Comparison of ENCODE assay signal across 1 cellular context in the genomic region with DNA sequence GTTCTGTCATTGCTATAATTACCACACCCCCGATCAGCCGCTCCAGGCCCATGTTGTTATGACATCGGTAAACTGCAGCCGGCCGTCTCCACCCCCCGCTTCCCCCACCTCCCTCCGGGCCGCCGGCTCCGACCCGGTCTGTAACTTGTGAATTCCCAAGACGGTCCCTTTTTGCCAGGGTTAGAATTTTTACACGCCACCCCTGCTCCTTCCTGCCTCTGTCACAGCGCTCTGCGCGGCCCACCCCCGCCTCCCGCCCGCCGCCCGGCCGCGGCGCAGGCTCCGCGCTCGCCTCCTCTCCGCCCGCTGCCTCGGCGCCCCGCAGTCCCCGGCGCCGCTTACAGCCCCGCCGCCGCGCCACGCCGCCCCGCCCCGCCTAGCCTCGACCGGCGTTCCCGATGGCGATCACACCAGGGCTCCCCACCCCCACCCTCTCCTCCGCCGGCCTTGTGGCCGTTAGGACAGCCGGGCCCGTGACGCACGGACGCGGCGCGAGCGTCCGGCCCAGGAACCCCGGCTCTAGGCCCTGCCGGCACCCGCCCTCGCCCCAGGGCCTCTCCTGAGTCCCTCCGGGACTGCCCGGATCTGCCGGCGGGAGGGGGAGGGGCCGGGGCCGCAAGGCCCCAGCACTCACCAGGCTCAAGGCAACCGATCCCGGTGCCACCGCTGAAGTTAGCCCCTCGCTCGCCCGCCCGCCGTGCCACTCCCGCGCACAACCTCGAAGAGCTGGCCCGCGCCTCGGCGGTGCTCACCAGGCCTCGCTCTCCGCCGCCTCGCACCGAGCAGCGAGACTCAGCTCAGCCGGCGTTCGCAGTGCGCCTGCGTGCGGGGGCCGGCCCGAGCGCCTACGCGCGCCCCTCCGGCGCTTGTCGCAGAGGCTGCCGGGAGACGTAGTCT.
TF ChIP-seq lines count a peak whose summit lies in the region.

KPNA1 (minus strand) TSS at position 817 of the 897 bp plus-strand sequence. CDS start 18,374 bp downstream, outside the sequence.

TF ChIP-seq in HepG2, 621 proteins besides CTCF, POLR2A, EP300 and RAD21 (continued from another document):
- TF ChIP-seq HMGXB4 (CRISPR knock-in tag; IDR thresholded peaks at IDR 0.05; ENCODE audit: borderline replicate concordance in 1 of 2, low read depth in 1 of 2) = peak; percentile 73 to 95
- TF ChIP-seq TAF15 (IDR thresholded peaks at IDR 0.05; ENCODE audit: low read depth, low read length, poor library complexity, severe bottlenecking) = no peak
- peak; percentile 82; the same call in 1 of the 2 replicates for TF ChIP-seq SAFB2 (CRISPR knock-in tag; IDR thresholded peaks at IDR 0.05; ENCODE audit: borderline replicate concordance, low read depth)
- no peak for TF ChIP-seq USF2 (IDR thresholded peaks at IDR 0.05; ENCODE audit: low read depth, low read length)
- TF ChIP-seq USF2 (CRISPR knock-in tag; IDR thresholded peaks at IDR 0.05; ENCODE audit: borderline replicate concordance) = no peak
- TF ChIP-seq ZBTB7B (CRISPR knock-in tag; IDR thresholded peaks at IDR 0.05) = 0 out of 2 replicates have a peak, but pooled peaks have one; percentile 24
- TF ChIP-seq SSRP1 (CRISPR knock-in tag; IDR thresholded peaks at IDR 0.05) = no peak
- TF ChIP-seq POLR2AphosphoS5 (IDR thresholded peaks at IDR 0.05; ENCODE audit: low read depth, low read length) = peak; percentile 81
- peak; percentile 28; the same call in 1 of the 2 replicates for TF ChIP-seq ATF3 (CRISPR knock-in tag; IDR thresholded peaks at IDR 0.05)
- TF ChIP-seq, protein P1, sequence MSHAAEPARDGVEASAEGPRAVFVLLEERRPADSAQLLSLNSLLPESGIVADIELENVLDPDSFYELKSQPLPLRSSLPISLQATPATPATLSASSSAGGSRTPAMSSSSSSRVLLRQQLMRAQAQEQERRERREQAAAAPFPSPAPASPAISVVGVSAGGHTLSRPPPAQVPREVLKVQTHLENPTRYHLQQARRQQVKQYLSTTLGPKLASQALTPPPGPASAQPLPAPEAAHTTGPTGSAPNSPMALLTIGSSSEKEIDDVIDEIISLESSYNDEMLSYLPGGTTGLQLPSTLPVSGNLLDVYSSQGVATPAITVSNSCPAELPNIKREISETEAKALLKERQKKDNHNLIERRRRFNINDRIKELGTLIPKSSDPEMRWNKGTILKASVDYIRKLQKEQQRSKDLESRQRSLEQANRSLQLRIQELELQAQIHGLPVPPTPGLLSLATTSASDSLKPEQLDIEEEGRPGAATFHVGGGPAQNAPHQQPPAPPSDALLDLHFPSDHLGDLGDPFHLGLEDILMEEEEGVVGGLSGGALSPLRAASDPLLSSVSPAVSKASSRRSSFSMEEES (CRISPR knock-in tag; IDR thresholded peaks at IDR 0.05) = 0 out of 2 replicates have a peak, but pooled peaks have one; percentile 16
- no peak for TF ChIP-seq GZF1 (CRISPR knock-in tag; IDR thresholded peaks at IDR 0.05)
- TF ChIP-seq SNAI1 (CRISPR knock-in tag; IDR thresholded peaks at IDR 0.05; ENCODE audit: borderline replicate concordance) = no peak
- TF ChIP-seq ARNT2 (CRISPR knock-in tag; IDR thresholded peaks at IDR 0.05; ENCODE audit: low read depth) = peak; percentile 73; the same call in 1 of the 2 replicates
- no peak for TF ChIP-seq ZNF235 (CRISPR knock-in tag; IDR thresholded peaks at IDR 0.05; ENCODE audit: borderline replicate concordance)
- no peak for TF ChIP-seq ARID2 (CRISPR knock-in tag; IDR thresholded peaks at IDR 0.05; ENCODE audit: borderline replicate concordance)
- peak; percentile 71; the same call in 1 of the 2 replicates for TF ChIP-seq NAIF1 (CRISPR knock-in tag; IDR thresholded peaks at IDR 0.05; ENCODE audit: borderline replicate concordance)
- TF ChIP-seq, protein P2, sequence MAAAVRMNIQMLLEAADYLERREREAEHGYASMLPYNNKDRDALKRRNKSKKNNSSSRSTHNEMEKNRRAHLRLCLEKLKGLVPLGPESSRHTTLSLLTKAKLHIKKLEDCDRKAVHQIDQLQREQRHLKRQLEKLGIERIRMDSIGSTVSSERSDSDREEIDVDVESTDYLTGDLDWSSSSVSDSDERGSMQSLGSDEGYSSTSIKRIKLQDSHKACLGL (CRISPR knock-in tag; IDR thresholded peaks at IDR 0.05) = peak; percentile 68
- TF ChIP-seq THAP7 (CRISPR knock-in tag; IDR thresholded peaks at IDR 0.05) = peak; percentile 86; the same call in 1 of the 2 replicates
- TF ChIP-seq ZNF510 (CRISPR knock-in tag; IDR thresholded peaks at IDR 0.05; ENCODE audit: low read depth) = 0 out of 2 replicates have a peak, but pooled peaks have one; percentile 86
- no peak; the same call in 1 of the 2 replicates for TF ChIP-seq ZNF441 (CRISPR knock-in tag; IDR thresholded peaks at IDR 0.05; ENCODE audit: borderline replicate concordance)
- TF ChIP-seq ERF (CRISPR knock-in tag; IDR thresholded peaks at IDR 0.05) = peak; percentile 68
- no peak; the same call in 1 of the 2 replicates for TF ChIP-seq BCL3 (CRISPR knock-in tag; IDR thresholded peaks at IDR 0.05)
- TF ChIP-seq, protein P3, sequence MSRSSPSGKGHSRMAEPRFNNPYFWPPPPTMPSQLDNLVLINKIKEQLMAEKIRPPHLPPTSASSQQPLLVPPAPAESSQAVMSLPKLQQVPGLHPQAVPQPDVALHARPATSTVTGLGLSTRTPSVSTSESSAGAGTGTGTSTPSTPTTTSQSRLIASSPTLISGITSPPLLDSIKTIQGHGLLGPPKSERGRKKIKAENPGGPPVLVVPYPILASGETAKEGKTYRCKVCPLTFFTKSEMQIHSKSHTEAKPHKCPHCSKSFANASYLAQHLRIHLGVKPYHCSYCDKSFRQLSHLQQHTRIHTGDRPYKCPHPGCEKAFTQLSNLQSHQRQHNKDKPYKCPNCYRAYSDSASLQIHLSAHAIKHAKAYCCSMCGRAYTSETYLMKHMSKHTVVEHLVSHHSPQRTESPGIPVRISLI (CRISPR knock-in tag; IDR thresholded peaks at IDR 0.05; ENCODE audit: borderline replicate concordance) = no peak
- TF ChIP-seq ZNF256 (CRISPR knock-in tag; conservative IDR thresholded peaks at IDR 0.05) = peak; percentile 74; the same call in 1 of the 2 replicates
- TF ChIP-seq GATA4 (IDR thresholded peaks at IDR 0.05; ENCODE audit: borderline replicate concordance, low read depth) = no peak
- TF ChIP-seq KLF6 (CRISPR knock-in tag; IDR thresholded peaks at IDR 0.05) = peak; percentile 44; the same call in 1 of the 2 replicates
- TF ChIP-seq ZNF7 (CRISPR knock-in tag; IDR thresholded peaks at IDR 0.05) = no peak
TF ChIP-seq in HepG2: peak in this region for 257.
